ENCODE assay signal across 28 cellular contexts in the genomic region with DNA sequence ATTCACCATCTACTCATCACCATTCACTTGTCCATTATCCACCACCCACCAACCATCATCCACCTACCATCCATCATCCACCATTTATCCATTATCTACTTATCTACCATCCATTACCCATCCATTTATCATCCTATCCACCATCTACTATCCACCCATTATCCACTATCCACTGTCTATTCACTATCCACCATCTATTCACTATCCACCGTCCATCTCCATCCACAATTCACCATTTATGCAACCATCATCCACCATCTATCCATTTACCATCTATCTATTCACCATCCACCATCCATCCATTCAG. TPM values are rescaled to one million over a fixed set of nuclear protein-coding genes. Genes with fewer than 3 reads are reported as not detected.
"Had no signal": no experiment of that assay in that cellular context is flagged by ENCODE, and none has a peak within 500 bp of the region (broad histone marks: within the 10 kb centered on the region; RNA-seq: fewer than 3 reads in every experiment).

No MANE protein-coding gene starts in this region.

- DNase-seq: dermis blood vessel endothelial cell; dorsolateral prefrontal cortex; effector CD4-positive, alpha-beta T cell; effector memory CD4-positive, alpha-beta T cell; erythroblast; esophagus squamous epithelium; foreskin fibroblast; foreskin melanocyte; gastrocnemius medialis; glutamatergic neuron; head of caudate nucleus; heart right ventricle; hippocampal formation; left cardiac atrium; left ventricle myocardium superior; mesenchymal stem cell; naive B cell had no signal

- H3K4me1 ChIP-seq: gastrocnemius medialis had no signal

- H3K4me3 Mint-ChIP-seq: mesothelial cell of epicardium, naive B cell had no signal

- ATAC-seq: esophagus mucosa, gastrocnemius medialis, heart right ventricle, left cardiac atrium, left lung, left ventricle myocardium superior, lower lobe of right lung, mucosa of descending colon had no signal

- H3K4me1 Mint-ChIP-seq: mesothelial cell of epicardium had no signal

- FAIRE-seq: colon, endometrium, islet of Langerhans, keratinocyte had no signal

- H3K9me3 ChIP-seq: esophagus squamous epithelium, gastrocnemius medialis, heart right ventricle, left lung, lower lobe of right lung, mucosa of descending colon had no signal

- H3K36me3 ChIP-seq: esophagus squamous epithelium, gastrocnemius medialis, heart right ventricle, left lung, lower lobe of right lung had no signal

- H3K4me3 ChIP-seq: coronary artery, dorsolateral prefrontal cortex, esophagus squamous epithelium, gastrocnemius medialis, heart right ventricle, left lung, lower lobe of right lung, mucosa of descending colon had no signal

- H3K27ac Mint-ChIP-seq: mesothelial cell of epicardium, naive B cell had no signal

- H3K9me3 Mint-ChIP-seq: mesothelial cell of epicardium, naive B cell had no signal

- H3K27ac ChIP-seq: coronary artery, dorsolateral prefrontal cortex, epithelial cell of prostate, esophagus squamous epithelium, gastrocnemius medialis, heart right ventricle, left lung, lower lobe of right lung had no signal

- H3K36me3 Mint-ChIP-seq: mesothelial cell of epicardium had no signal

RNA-seq across cellular contexts. Expression of a gene that starts 1.5 kb away (rescaled TPM):
- total RNA-seq: dermis blood vessel endothelial cell, left ventricle myocardium superior had no signal
